Comparison of ENCODE assay signal across 20 cellular contexts in the genomic region with DNA sequence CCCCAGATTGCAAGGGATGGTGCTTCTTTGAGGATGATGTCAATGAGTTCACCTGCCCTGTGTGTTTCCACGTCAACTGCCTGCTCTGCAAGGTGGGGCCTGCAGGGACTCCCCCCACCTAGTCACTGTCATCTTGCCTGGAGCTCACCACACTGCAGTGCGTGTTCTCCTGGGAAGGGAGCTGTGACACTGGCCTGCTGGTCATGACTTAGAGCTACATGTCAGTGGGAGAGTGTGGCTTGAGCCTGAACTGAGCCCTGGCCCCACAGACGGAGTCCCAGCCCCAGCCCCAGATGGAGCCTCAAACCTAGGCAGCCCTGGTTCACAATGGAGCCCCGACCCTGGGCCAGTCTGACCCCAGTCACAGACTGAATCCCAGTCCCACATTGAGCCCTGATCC.
"Had no signal": no experiment of that assay in that cellular context is flagged by ENCODE, and none has a peak within 500 bp of the region (broad histone marks: within the 10 kb centered on the region; RNA-seq: fewer than 3 reads in every experiment).

No MANE protein-coding gene starts in this region.

- H3K4me1 Mint-ChIP-seq: endodermal cell had no signal

- H3K4me3 ChIP-seq: coronary artery, heart right ventricle, ovary, right atrium auricular region, testis, tibial nerve, upper lobe of right lung, vagina had no signal

- H3K4me3 Mint-ChIP-seq: endodermal cell; naive thymus-derived CD4-positive, alpha-beta T cell; neural crest cell had no signal

- H3K36me3 ChIP-seq: ovary had no signal

- H3K9me3 Mint-ChIP-seq: endodermal cell; naive thymus-derived CD4-positive, alpha-beta T cell; neural crest cell had no signal

- ATAC-seq: heart right ventricle; left lobe of liver; naive thymus-derived CD4-positive, alpha-beta T cell; upper lobe of right lung had no signal

- H3K27me3 ChIP-seq: heart right ventricle, ovary, right atrium auricular region, testis, tibial nerve, upper lobe of right lung, vagina had no signal

- H3K4me1 ChIP-seq: testis, tibial nerve, upper lobe of right lung, vagina had no signal

- H3K27me3 Mint-ChIP-seq: naive thymus-derived CD4-positive, alpha-beta T cell had no signal

- DNase-seq: effector CD4-positive, alpha-beta T cell; endodermal cell; foreskin melanocyte; heart right ventricle; hypothalamus; islet precursor cell; mammary epithelial cell; naive thymus-derived CD4-positive, alpha-beta T cell; ovary; small intestine; stimulated activated CD4-positive, alpha-beta T cell treated with anti-CD3 and anti-CD28 coated beads, Interleukin-2, amount 100 ng/mL, for 48 hours; stimulated activated naive CD4-positive, alpha-beta T cell treated with Interleukin-2 at 50 U/mL for 16 hours; testis; upper lobe of right lung had no signal

- H3K9me3 ChIP-seq: heart right ventricle, ovary, right atrium auricular region, testis, tibial nerve, upper lobe of right lung, vagina had no signal

- H3K27ac ChIP-seq: coronary artery, heart right ventricle, ovary, right atrium auricular region, testis, tibial nerve, upper lobe of right lung, vagina had no signal

- H3K27ac Mint-ChIP-seq: endodermal cell had no signal
